ENCODE assay signal across 12 cellular contexts in the genomic region with DNA sequence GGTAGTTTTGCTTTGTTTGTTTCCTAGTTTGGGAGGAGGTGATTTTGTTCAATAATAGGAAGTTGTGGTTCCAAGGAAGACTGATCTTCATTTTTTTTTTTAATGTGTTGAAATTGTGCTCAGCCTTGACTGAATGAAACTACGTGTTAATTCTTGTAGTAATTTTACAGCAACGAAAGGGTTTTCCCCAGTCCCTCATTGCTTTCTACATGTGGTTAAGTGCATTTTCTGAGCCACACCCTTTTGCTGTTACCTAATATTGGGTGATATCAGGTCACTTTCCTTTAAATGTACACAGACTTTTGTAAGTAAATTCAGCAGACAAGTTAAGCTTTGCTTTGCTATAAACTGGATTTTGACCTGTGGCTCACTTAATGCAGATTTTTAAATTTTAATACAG.
DNase-seq lines count a peak whose midpoint lies in the region; ATAC-seq and TF ChIP-seq lines count a peak whose summit lies in the region.
"Had no signal": no experiment of that assay in that cellular context is flagged by ENCODE, and none has a peak within 500 bp of the region (broad histone marks: within the 10 kb centered on the region; RNA-seq: fewer than 3 reads in every experiment).

No MANE protein-coding gene starts in this region.

- no peaks in the 10 kb centered on the region for H3K36me3 ChIP-seq in ovary

- TF ChIP-seq EP300 in ovary (IDR thresholded peaks at IDR 0.05) = no peak

- peak; percentile 1 for DNase-seq in fibroblast of mammary gland (ENCODE audit: low read depth)
- no peak for DNase-seq in activated CD4-positive, alpha-beta T cell treated with anti-CD3 and anti-CD28 coated beads for 1 hour
- no peak for DNase-seq in ovary
- no peak for DNase-seq in activated naive CD4-positive, alpha-beta T cell treated with anti-CD3 and anti-CD28 coated beads, Interleukin-2, amount 50 U/mL, for 16 hours
- DNase-seq: activated T-cell treated with anti-CD3 and anti-CD28 coated beads, Interleukin-2, amount 50 U/mL, for 48 hours; CD4-positive, alpha-beta memory T cell; NCI-H1092 treated with DMSO at 0.1 percent for 48 hours had no signal

- ATAC-seq in GM18511 (IDR thresholded peaks at IDR 0.05; ENCODE audit: unreplicated experiment) = peak; percentile 77
- peak; percentile 60 for ATAC-seq in GM21786 (IDR thresholded peaks at IDR 0.05; ENCODE audit: unreplicated experiment)
- peak; percentile 44 for ATAC-seq in HG03558 (IDR thresholded peaks at IDR 0.05; ENCODE audit: extremely low read depth, unreplicated experiment)
- no peak for ATAC-seq in GM19328 (IDR thresholded peaks at IDR 0.05; ENCODE audit: unreplicated experiment)
- ATAC-seq: left lobe of liver had no signal

- WGBS in ovary, 3 donors = 84 to 93% (median 86%) methylated on average over 2 of the region's 2 CpGs

- intact Hi-C loops in ovary (cut with DNase I) = no loop called here

- no peaks in the 10 kb centered on the region for H3K4me1 ChIP-seq in ovary (ENCODE audit: insufficient read depth)

- H3K9me3 ChIP-seq in ovary = peaks cover 0 to 3% of the 10 kb centered on the region in 2 donors

- no peak for TF ChIP-seq CTCF in fibroblast of mammary gland (conservative IDR thresholded peaks at IDR 0.05; ENCODE audit: control insufficient read depth, insufficient read depth, low read depth, low read length)
- no peak for TF ChIP-seq CTCF in ovary (IDR thresholded peaks at IDR 0.05)

- H3K27ac ChIP-seq in ovary = no peak overlapping the region

- H3K27me3 ChIP-seq in ovary = no peaks in the 10 kb centered on the region

- H3K4me3 ChIP-seq in fibroblast of mammary gland (ENCODE audit: control insufficient read depth, low read depth, low read length) (no peak overlapping the region), ovary (no peak overlapping the region)

- TF ChIP-seq POLR2A in ovary (IDR thresholded peaks at IDR 0.05) = no peak
